Comparison of ENCODE assay signal across 2 cellular contexts in genomic region chrX:115018040-115018647, GRCh38.
TF ChIP-seq lines count a peak whose summit lies in the region.

No MANE protein-coding gene starts in this region.

TF ChIP-seq in liver, 16 proteins besides CTCF, POLR2A, EP300 and RAD21:
- TF ChIP-seq SP1 (IDR thresholded peaks at IDR 0.05) (no peak), ATF3 (IDR thresholded peaks at IDR 0.05) (no peak), REST (IDR thresholded peaks at IDR 0.05) (no peak), HNF4A (conservative IDR thresholded peaks at IDR 0.05) (no peak), NR2F2 (IDR thresholded peaks at IDR 0.05) (no peak), TAF1 (conservative IDR thresholded peaks at IDR 0.05) (no peak), FOXA1 (IDR thresholded peaks at IDR 0.05) (no peak), YY1 (IDR thresholded peaks at IDR 0.05) (no peak), EGR1 (IDR thresholded peaks at IDR 0.05; ENCODE audit: low read depth in 2 of 2) (no peak), RXRA (IDR thresholded peaks at IDR 0.05) (no peak), MAX (IDR thresholded peaks at IDR 0.05) (no peak), FOXA2 (IDR thresholded peaks at IDR 0.05) (no peak), ZBTB33 (IDR thresholded peaks at IDR 0.05) (no peak), HNF4G (IDR thresholded peaks at IDR 0.05) (no peak)

TF ChIP-seq in HepG2, 621 proteins besides CTCF, POLR2A, EP300 and RAD21:
- TF ChIP-seq SIN3A (IDR thresholded peaks at IDR 0.05; ENCODE audit: borderline replicate concordance, low read depth, low read length), result no peak
- TF ChIP-seq CSRNP2 (CRISPR knock-in tag; conservative IDR thresholded peaks at IDR 0.05; ENCODE audit: low read depth), result no peak
- TF ChIP-seq FOXA3 (CRISPR knock-in tag; IDR thresholded peaks at IDR 0.05), result no peak
